In the genomic region with DNA sequence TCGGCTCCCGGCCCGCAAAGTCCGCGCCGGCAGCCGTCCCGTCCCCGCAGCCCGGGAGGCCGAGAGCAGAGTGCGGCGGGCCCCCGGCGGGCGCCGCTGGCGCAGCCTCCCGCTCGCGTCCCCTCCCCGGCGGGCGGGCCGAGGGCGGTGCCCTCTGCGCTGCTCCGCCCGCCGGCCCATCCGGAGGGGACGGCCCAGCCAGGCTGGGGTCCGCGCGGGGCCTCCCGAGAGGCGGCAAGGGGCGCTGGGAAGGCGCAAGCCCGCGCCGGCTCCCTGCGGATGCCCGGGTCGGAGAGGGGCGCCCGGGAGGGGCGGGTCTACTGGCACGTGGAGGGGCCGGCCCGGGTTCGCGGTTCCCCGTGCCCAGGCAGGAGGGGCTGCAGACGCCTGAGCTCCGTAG, we compare ENCODE assay signal across 8 cellular contexts. TPM values are rescaled to one million over a fixed set of nuclear protein-coding genes. Genes with fewer than 3 reads are reported as not detected.
DNase-seq lines count a peak whose midpoint lies in the region; ATAC-seq lines count a peak whose summit lies in the region.

Gene CLCN2 (minus strand): TSS at position 74 of the 400 bp plus-strand sequence. CDS start 126 bp downstream, outside the sequence.
Gene POLR2H (plus strand): TSS at position 179 of the 400 bp plus-strand sequence. CDS start 1,783 bp downstream, outside the sequence.

- DNase-seq in Daoy (ENCODE audit: low read depth) (peak; percentile 76), T-helper 9 cell (peak; percentile 38), cerebellum (ENCODE audit: low spot score) (peak; percentile 75), left colon (peak in 1 of 2 donors; percentile 69), COLO829 (ENCODE audit: low spot score) (no peak)
- peak; percentile 41 for DNase-seq in stimulated activated CD4-positive, alpha-beta T cell treated with anti-CD3 and anti-CD28 coated beads, Interleukin-1b, Interleukin-23, amount 100 ng/mL, for 48 hours

- ATAC-seq in GM21423 (IDR thresholded peaks at IDR 0.05; ENCODE audit: unreplicated experiment): peak; percentile 40
- peak; percentile 53 for ATAC-seq in left colon

- intact Hi-C loops in left colon (cut with DNase I, micrococcal nuclease): no loop called here

- H3K9me3 ChIP-seq in KOPT-K1 (ENCODE audit: insufficient read depth, low read length, poor library complexity, severe bottlenecking): no peaks in the 10 kb centered on the region

- peak within 1 kb of the TSS; percentile 82 for H3K27ac ChIP-seq in KOPT-K1 (ENCODE audit: low read depth, low read length, poor library complexity, severe bottlenecking)

- peaks cover 18% of the 10 kb centered on the region for H3K36me3 ChIP-seq in KOPT-K1 (ENCODE audit: insufficient read depth, low read length)

RNA-seq across cellular contexts. Expression of gene CLCN2, which starts in this region (rescaled TPM):
- total RNA-seq in Daoy (2014; rRNA removed; shearing (Covaris generic)): 3.5 and 4.7 TPM in 2 replicates
- total RNA-seq in cerebellum (16.0 TPM), left colon (10 to 100 TPM; 73.2 to 89.9 TPM)

RNA-seq across cellular contexts. Expression of gene POLR2H, which starts in this region (rescaled TPM):
- total RNA-seq in Daoy (2014; rRNA removed; shearing (Covaris generic)): 265 and 371 TPM in 2 replicates
- 32.5 TPM for total RNA-seq in cerebellum
- 10 to 100 TPM; 96.7 to 96.8 TPM for total RNA-seq in left colon
